15 cellular contexts compared by ENCODE assay signal in the genomic region with DNA sequence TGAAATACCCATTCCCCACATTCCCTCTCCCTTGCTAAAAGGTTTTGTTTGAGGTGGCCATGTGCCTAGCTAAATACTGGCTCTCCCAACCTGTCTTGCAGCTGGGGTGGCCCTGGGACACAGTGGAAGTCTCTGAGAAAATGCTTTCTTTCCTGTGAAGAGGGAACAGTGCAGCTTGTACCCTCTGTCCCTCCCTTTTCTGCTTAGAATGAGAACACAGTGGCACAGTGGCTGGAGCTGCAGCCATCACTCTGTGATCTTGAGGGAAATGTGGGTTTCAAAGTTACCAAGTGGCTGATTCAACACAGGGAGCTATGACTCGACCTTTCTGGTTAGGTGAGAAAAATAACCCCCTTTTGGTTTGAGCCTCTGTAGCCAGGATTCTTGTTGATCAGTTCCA.
DNase-seq lines count a peak whose midpoint lies in the region; ATAC-seq and TF ChIP-seq lines count a peak whose summit lies in the region.
"Had no signal": no experiment of that assay in that cellular context is flagged by ENCODE, and none has a peak within 500 bp of the region (broad histone marks: within the 10 kb centered on the region; RNA-seq: fewer than 3 reads in every experiment).

No MANE protein-coding gene starts in this region.

- peaks cover 0 to 3% (median 0%) of the 10 kb centered on the region in 3 donors for H3K9me3 Mint-ChIP-seq in IgD-negative memory B cell
- H3K9me3 Mint-ChIP-seq in activated naive CD4-positive, alpha-beta T cell treated with anti-CD3 and anti-CD28 coated beads, Interleukin-2, amount 50 U/mL, for 72 hours, result peaks cover 0 to 4% of the 10 kb centered on the region in 2 donors
- H3K9me3 Mint-ChIP-seq in stimulated activated effector memory CD8-positive, alpha-beta T cell treated with anti-CD3 and anti-CD28 coated beads, Interleukin-12 subunit alpha, Interleukin-12 subunit beta, amount 100 ng/mL, for 72 hours, result no peaks in the 10 kb centered on the region

- no peak overlapping the region for H3K4me3 ChIP-seq in A673 (ENCODE audit: low read depth, low read length, poor library complexity, severe bottlenecking)
- H3K4me3 ChIP-seq: A549, left ventricle myocardium inferior had no signal

- H3K36me3 Mint-ChIP-seq in IgD-negative memory B cell, result peaks cover 2% of the 10 kb centered on the region
- H3K36me3 Mint-ChIP-seq in activated naive CD4-positive, alpha-beta T cell treated with anti-CD3 and anti-CD28 coated beads, Interleukin-2, amount 50 U/mL, for 72 hours, result peaks cover 12 to 38% of the 10 kb centered on the region in 2 donors
- no peaks in the 10 kb centered on the region for H3K36me3 Mint-ChIP-seq in stimulated activated effector memory CD8-positive, alpha-beta T cell treated with anti-CD3 and anti-CD28 coated beads, Interleukin-12 subunit alpha, Interleukin-12 subunit beta, amount 100 ng/mL, for 72 hours

- H3K4me1 ChIP-seq in A673 (ENCODE audit: insufficient read depth, low read length, poor library complexity, severe bottlenecking), result no peaks in the 10 kb centered on the region
- H3K4me1 ChIP-seq: A549, Caco-2, left ventricle myocardium inferior had no signal

- peak; percentile 90 to 96 for ATAC-seq in activated naive CD4-positive, alpha-beta T cell treated with anti-CD3 and anti-CD28 coated beads, Interleukin-2, amount 50 U/mL, for 72 hours
- peak; percentile 97 for ATAC-seq in stimulated activated effector memory CD8-positive, alpha-beta T cell treated with anti-CD3 and anti-CD28 coated beads, Interleukin-12 subunit alpha, Interleukin-12 subunit beta, amount 100 ng/mL, for 72 hours
- no peak for ATAC-seq in HG03175 (IDR thresholded peaks at IDR 0.05; ENCODE audit: unreplicated experiment)
- ATAC-seq: A549 had no signal

- H3K4me1 Mint-ChIP-seq in IgD-negative memory B cell, result peaks cover 0 to 11% (median 7%) of the 10 kb centered on the region in 3 donors
- H3K4me1 Mint-ChIP-seq in stimulated activated effector memory CD8-positive, alpha-beta T cell treated with anti-CD3 and anti-CD28 coated beads, Interleukin-12 subunit alpha, Interleukin-12 subunit beta, amount 100 ng/mL, for 72 hours, result peaks cover 75% of the 10 kb centered on the region

- H3K9me3 ChIP-seq in A673 (ENCODE audit: low read depth, low read length, poor library complexity, severe bottlenecking), result no peaks in the 10 kb centered on the region

- H3K27ac Mint-ChIP-seq in IgD-negative memory B cell, result peak overlapping the region in 2 of 3 donors; percentile 16 to 23
- H3K27ac Mint-ChIP-seq in activated naive CD4-positive, alpha-beta T cell treated with anti-CD3 and anti-CD28 coated beads, Interleukin-2, amount 50 U/mL, for 72 hours, result peak overlapping the region; percentile 89 to 91
- peak overlapping the region; percentile 93 for H3K27ac Mint-ChIP-seq in stimulated activated effector memory CD8-positive, alpha-beta T cell treated with anti-CD3 and anti-CD28 coated beads, Interleukin-12 subunit alpha, Interleukin-12 subunit beta, amount 100 ng/mL, for 72 hours

- CTCF ChIA-PET in A673 (lab: Charles Lee), result no interaction called here

- peaks cover 10% of the 10 kb centered on the region for H3K27me3 Mint-ChIP-seq in IgD-negative memory B cell
- H3K27me3 Mint-ChIP-seq: T-cell had no signal

- no peaks in the 10 kb centered on the region for H3K27me3 ChIP-seq in A673 (replicated peaks; ENCODE audit: insufficient read depth, low read depth, low read length, poor library complexity)

- H3K4me3 Mint-ChIP-seq in IgD-negative memory B cell, result peak overlapping the region in 1 of 4 donors; percentile 39
- H3K4me3 Mint-ChIP-seq in stimulated activated effector memory CD8-positive, alpha-beta T cell treated with anti-CD3 and anti-CD28 coated beads, Interleukin-12 subunit alpha, Interleukin-12 subunit beta, amount 100 ng/mL, for 72 hours, result peak overlapping the region; percentile 57
- H3K4me3 Mint-ChIP-seq: T-cell had no signal

- DNase-seq in activated CD4-positive, alpha-beta T cell treated with anti-CD3 and anti-CD28 coated beads for 48 hours, result peak; percentile 64
- DNase-seq in activated CD4-positive, alpha-beta T cell treated with anti-CD3 and anti-CD28 coated beads, Interleukin-2, amount 50 U/mL, for 1 hour, result no peak
- peak; percentile 59 to 68 for DNase-seq in activated naive CD4-positive, alpha-beta T cell treated with anti-CD3 and anti-CD28 coated beads, Interleukin-2, amount 50 U/mL, for 72 hours (ENCODE audit: low spot score in 2 of 2)
- DNase-seq in stimulated activated effector memory CD8-positive, alpha-beta T cell treated with anti-CD3 and anti-CD28 coated beads, Interleukin-12 subunit alpha, Interleukin-12 subunit beta, amount 100 ng/mL, for 72 hours (ENCODE audit: low spot score in 2 of 2), result peak in 1 of 2 donors; percentile 82
- DNase-seq in A673 (ENCODE audit: low spot score) (no peak), T1000 (lab: John Stamatoyannopoulos, UW) (no peak)
- DNase-seq: Caco-2, H7, left ventricle myocardium inferior, NCI-H1930, NCI-H526, T-cell had no signal

- no TSS peak for BruUV-seq in A673 (replicated peaks; lab: Mats Ljungman, UMichigan)

- H3K36me3 ChIP-seq in A673 (ENCODE audit: insufficient read depth, low read length, poor library complexity, severe bottlenecking), result no peaks in the 10 kb centered on the region
- H3K36me3 ChIP-seq: left ventricle myocardium inferior had no signal

- POLR2A ChIA-PET in A673 (lab: Charles Lee; ENCODE audit: low non-redundant PET), result no interaction called here

- no peak overlapping the region for H3K27ac ChIP-seq in A673 (ENCODE audit: low read depth, low read length, poor library complexity, severe bottlenecking)
- H3K27ac ChIP-seq: A549, left ventricle myocardium inferior had no signal

- no peak for TF ChIP-seq CTCF in A673 (conservative IDR thresholded peaks at IDR 0.05; ENCODE audit: low read depth, low read length)

- intact Hi-C loops in A673 (cut with micrococcal nuclease; ENCODE audit: unreplicated experiment), result no loop called here

Comparison
In these comparisons a context has a peak if more than half of its experiments do, and no peak if none do; other contexts are left out.
1. DNase-seq: peak in activated CD4-positive, alpha-beta T cell treated with anti-CD3 and anti-CD28 coated beads for 48 hours (single experiment) and activated naive CD4-positive, alpha-beta T cell treated with anti-CD3 and anti-CD28 coated beads, Interleukin-2, amount 50 U/mL, for 72 hours (2 of 2); none in activated CD4-positive, alpha-beta T cell treated with anti-CD3 and anti-CD28 coated beads, Interleukin-2, amount 50 U/mL, for 1 hour (single experiment), A673 (single experiment) and T1000 (single experiment).
2. H3K27ac Mint-ChIP-seq: peak in every context shown above with its lines; median percentile 93 in stimulated activated effector memory CD8-positive, alpha-beta T cell treated with anti-CD3 and anti-CD28 coated beads, Interleukin-12 subunit alpha, Interleukin-12 subunit beta, amount 100 ng/mL, for 72 hours; 90 in activated naive CD4-positive, alpha-beta T cell treated with anti-CD3 and anti-CD28 coated beads, Interleukin-2, amount 50 U/mL, for 72 hours; 20 in IgD-negative memory B cell.